ENCODE assay signal across 20 cellular contexts in genomic region chr18:74567805-74568204, GRCh38.
DNase-seq lines count a peak whose midpoint lies in the region; ATAC-seq and TF ChIP-seq lines count a peak whose summit lies in the region.
"Had no signal": no experiment of that assay in that cellular context is flagged by ENCODE, and none has a peak within 500 bp of the region (broad histone marks: within the 10 kb centered on the region; RNA-seq: fewer than 3 reads in every experiment).

No MANE protein-coding gene starts in this region.

- DNase-seq in AML-193 (lab: John Stamatoyannopoulos, UW) (peak; percentile 48 to 56), NOMO-1 treated with DMSO at 0.1 percent for 48 hours (lab: John Stamatoyannopoulos, UW; ENCODE audit: unreplicated experiment) (peak; percentile 64), germinal center (ENCODE audit: low spot score) (peak; percentile 7), GM19238 (ENCODE audit: insufficient read length, low spot score) (no peak)
- DNase-seq in effector CD4-positive, alpha-beta T cell, result no peak
- DNase-seq: ACHN; CD8-positive, alpha-beta T cell; foreskin melanocyte; GOT3; KG1; left lung; NCI-H1436 treated with DMSO at 0.1 percent for 48 hours; SIG-M5; sigmoid colon; T-helper 2 cell; uterus had no signal

- TF ChIP-seq CTCF in GM12875 (IDR thresholded peaks at IDR 0.05; ENCODE audit: borderline replicate concordance, insufficient read depth, low read depth, low read length), result peak; percentile 12; the same call in 1 of the 2 replicates

- no peak for ATAC-seq in HG02884 (IDR thresholded peaks at IDR 0.05; ENCODE audit: unreplicated experiment)
- no peak for ATAC-seq in GM21528 (IDR thresholded peaks at IDR 0.05; ENCODE audit: low FRiP score, unreplicated experiment)
- ATAC-seq: activated naive CD4-positive, alpha-beta T cell treated with anti-CD3 and anti-CD28 coated beads, Interleukin-2, amount 50 U/mL, for 72 hours; CD8-positive, alpha-beta T cell; left lung had no signal

- H3K4me3 ChIP-seq in GM12875 (ENCODE audit: low read depth, low read length), result no peak overlapping the region
- H3K4me3 ChIP-seq: left lung, sigmoid colon, uterus had no signal

Comparison
In these comparisons a context has a peak if more than half of its experiments do, and no peak if none do; other contexts are left out.
1. DNase-seq: peak in AML-193 (2 of 2), NOMO-1 treated with DMSO at 0.1 percent for 48 hours (single experiment) and germinal center (single experiment); none in GM19238 (single experiment) and effector CD4-positive, alpha-beta T cell (single experiment).